ENCODE assay signal across 16 cellular contexts in genomic region chr11:14445542-14446530, GRCh38. TPM values are rescaled to one million over a fixed set of nuclear protein-coding genes. Genes with fewer than 3 reads are reported as not detected.
DNase-seq lines count a peak whose midpoint lies in the region; ATAC-seq and TF ChIP-seq lines count a peak whose summit lies in the region.
"Had no signal": no experiment of that assay in that cellular context is flagged by ENCODE, and none has a peak within 500 bp of the region (broad histone marks: within the 10 kb centered on the region; RNA-seq: fewer than 3 reads in every experiment).

No MANE protein-coding gene starts in this region.

- H3K9me3 Mint-ChIP-seq in activated naive CD8-positive, alpha-beta T cell treated with anti-CD3 and anti-CD28 coated beads, Interleukin-2, amount 50 U/mL, for 24 hours = no peaks in the 10 kb centered on the region
- H3K9me3 Mint-ChIP-seq: activated B cell treated with CpG ODN at 0.5 μM for 24 hours; activated T-cell treated with anti-CD3 and anti-CD28 coated beads, Interleukin-2, amount 50 U/mL, for 4 hours had no signal

- H2AK5ac ChIP-seq in IMR-90 (ENCODE audit: low read depth, low read length) = 0 out of 2 replicates have a peak overlapping the region, but pooled peaks have one; percentile 48

- peak overlapping the region; percentile 21; the same call in 1 of the 2 replicates for H3K23ac ChIP-seq in IMR-90 (ENCODE audit: low read depth, low read length)

- no peak for TF ChIP-seq POLR2A in IMR-90 (IDR thresholded peaks at IDR 0.05; ENCODE audit: low read depth, low read length)

- peak overlapping the region; percentile 48; the same call in 1 of the 2 replicates for H3K9ac ChIP-seq in IMR-90 (ENCODE audit: low read depth, low read length)

- H3K27me3 ChIP-seq in IMR-90 (ENCODE audit: control insufficient read depth, insufficient read depth, low read length) (no peaks in the 10 kb centered on the region), tibial artery (no peaks in the 10 kb centered on the region), lower lobe of right lung (ENCODE audit: low read depth) (no peaks in the 10 kb centered on the region)
- H3K27me3 ChIP-seq: tibial nerve had no signal

- BruUV-seq in IMR-90 (replicated peaks; lab: Mats Ljungman, UMichigan) = no TSS peak

- H3K4me2 ChIP-seq in IMR-90 (ENCODE audit: low read depth, low read length) = peak overlapping the region; percentile 66; the same call in 1 of the 2 replicates

- no peak overlapping the region for H3K4me3 Mint-ChIP-seq in activated naive CD8-positive, alpha-beta T cell treated with anti-CD3 and anti-CD28 coated beads, Interleukin-2, amount 50 U/mL, for 24 hours
- H3K4me3 Mint-ChIP-seq: activated B cell treated with CpG ODN at 0.5 μM for 24 hours; activated T-cell treated with anti-CD3 and anti-CD28 coated beads, Interleukin-2, amount 50 U/mL, for 4 hours had no signal

- CTCF ChIA-PET in IMR-90 (lab: Yijun Ruan, JAX) = interaction anchor here (0.6 to 1.5 kb wide), 3 partner anchors 9 to 145 kb away, joined by 3 to 6 read pairs (median 4); no protein-coding TSS in a partner anchor

- H3K4me3 ChIP-seq in IMR-90 (ENCODE audit: insufficient read depth, low read depth, low read length) (no peak overlapping the region), tibial artery (no peak overlapping the region), lower lobe of right lung (no peak overlapping the region)
- H3K4me3 ChIP-seq: tibial nerve had no signal

- POLR2A ChIA-PET in IMR-90 (lab: Charles Lee; ENCODE audit: unreplicated experiment) = interaction anchor here (0.5 kb wide), 1 partner anchor 9 kb away, joined by 4 read pairs; no protein-coding TSS in a partner anchor

- H3K27me3 Mint-ChIP-seq in activated naive CD8-positive, alpha-beta T cell treated with anti-CD3 and anti-CD28 coated beads, Interleukin-2, amount 50 U/mL, for 24 hours = no peaks in the 10 kb centered on the region
- H3K27me3 Mint-ChIP-seq: activated B cell treated with CpG ODN at 0.5 μM for 24 hours had no signal

- H3K36me3 ChIP-seq in IMR-90 (ENCODE audit: control insufficient read depth, insufficient read depth, low read length) = no peaks in the 10 kb centered on the region
- H3K36me3 ChIP-seq in tibial artery = peaks cover 0 to 2% (median under 1%) of the 10 kb centered on the region in 3 donors
- no peaks in the 10 kb centered on the region for H3K36me3 ChIP-seq in lower lobe of right lung

- WGBS in IMR-90 (ENCODE audit: extremely low coverage in 2 of 2, insufficient read length in 1 of 2), 2 experiments = no CpG with 5 or more reads among the region's 2 CpGs

- H3K9me3 ChIP-seq in IMR-90 (ENCODE audit: control insufficient read depth, insufficient read depth, low read length) (no peaks in the 10 kb centered on the region), tibial artery (no peaks in the 10 kb centered on the region), lower lobe of right lung (no peaks in the 10 kb centered on the region)
- H3K9me3 ChIP-seq: Caco-2, tibial nerve had no signal

- no peak overlapping the region for H3K56ac ChIP-seq in IMR-90 (ENCODE audit: extremely low read depth, insufficient read depth, low read length)

- peak overlapping the region; percentile 66 for H2BK120ac ChIP-seq in IMR-90 (ENCODE audit: low read depth, low read length)

- peaks cover 4% of the 10 kb centered on the region for H3K9me1 ChIP-seq in IMR-90 (ENCODE audit: insufficient read depth, low read length)

- intact Hi-C loops in IMR-90 (cut with micrococcal nuclease) (no loop called here), tibial artery (cut with DNase I; ENCODE audit: low total_unique reads) (no loop called here), lower lobe of right lung (cut with DNase I) (no loop called here)

- no peak overlapping the region; the same call in 1 of the 2 replicates for H3K27ac ChIP-seq in IMR-90 (ENCODE audit: insufficient read depth, low read length)
- no peak overlapping the region for H3K27ac ChIP-seq in tibial artery
- no peak overlapping the region for H3K27ac ChIP-seq in lower lobe of right lung
- H3K27ac ChIP-seq: tibial nerve had no signal

- H3K4me1 Mint-ChIP-seq in activated naive CD8-positive, alpha-beta T cell treated with anti-CD3 and anti-CD28 coated beads, Interleukin-2, amount 50 U/mL, for 24 hours = peaks cover 51% of the 10 kb centered on the region

- no peak for TF ChIP-seq RAD21 in IMR-90 (IDR thresholded peaks at IDR 0.05; ENCODE audit: low read length)

- TF ChIP-seq CTCF in IMR-90 (conservative IDR thresholded peaks at IDR 0.05; ENCODE audit: low read depth, low read length) (no peak), tibial artery (IDR thresholded peaks at IDR 0.05) (no peak), lower lobe of right lung (IDR thresholded peaks at IDR 0.05) (no peak)

- peak overlapping the region; percentile 48; the same call in 1 of the 2 replicates for H3K18ac ChIP-seq in IMR-90 (ENCODE audit: low read depth, low read length)

- no peak overlapping the region for H2AFZ ChIP-seq in IMR-90 (replicated peaks; ENCODE audit: low read length, poor library complexity)

- H2BK5ac ChIP-seq in IMR-90 (ENCODE audit: low read depth, low read length, poor library complexity, severe bottlenecking) = peak overlapping the region; percentile 90

- H3K79me1 ChIP-seq in IMR-90 (ENCODE audit: low read depth in 1 of 2, low read length in 2 of 2) = no peaks in the 10 kb centered on the region

- H3K27ac Mint-ChIP-seq in activated naive CD8-positive, alpha-beta T cell treated with anti-CD3 and anti-CD28 coated beads, Interleukin-2, amount 50 U/mL, for 24 hours = peak overlapping the region; percentile 80
- H3K27ac Mint-ChIP-seq: activated B cell treated with CpG ODN at 0.5 μM for 24 hours had no signal

- no peaks in the 10 kb centered on the region for H4K20me1 ChIP-seq in IMR-90 (ENCODE audit: insufficient read depth, low read length)

- peak overlapping the region; percentile 31; the same call in 2 of the 3 replicates for H2BK15ac ChIP-seq in IMR-90 (ENCODE audit: low read depth, low read length)

- peak overlapping the region; percentile 68 for H3K4ac ChIP-seq in IMR-90 (ENCODE audit: low read depth, low read length)

- H3K4me1 ChIP-seq in IMR-90 (ENCODE audit: control insufficient read depth, insufficient read depth, low read length) (peaks cover 3% of the 10 kb centered on the region), tibial artery (peaks cover 0 to 13% (median 4%) of the 10 kb centered on the region in 4 donors), lower lobe of right lung (peaks cover 12% of the 10 kb centered on the region)
- H3K4me1 ChIP-seq: Caco-2 had no signal

- H2BK20ac ChIP-seq in IMR-90 (ENCODE audit: low read depth, low read length) = peak overlapping the region; percentile 66; the same call in 1 of the 2 replicates

- no peaks in the 10 kb centered on the region for H3K36me3 Mint-ChIP-seq in activated naive CD8-positive, alpha-beta T cell treated with anti-CD3 and anti-CD28 coated beads, Interleukin-2, amount 50 U/mL, for 24 hours (ENCODE audit: low read depth)

- peak overlapping the region; percentile 17 for H2AK9ac ChIP-seq in IMR-90 (replicated peaks; ENCODE audit: low read depth, low read length, poor library complexity)

- H3K14ac ChIP-seq in IMR-90 (replicated peaks; ENCODE audit: low read depth, low read length) = peak overlapping the region; percentile 77; the same call in 1 of the 2 replicates

- H4K5ac ChIP-seq in IMR-90 (ENCODE audit: low read depth, low read length) = no peak overlapping the region

- peak overlapping the region; percentile 13 to 71; a peak in 3 of 4 replicates for H4K8ac ChIP-seq in IMR-90 (ENCODE audit: low read depth in 2 of 2, low read length in 2 of 2)

- dilution Hi-C loops in IMR-90 (cut with HindIII; ENCODE audit: low sequenced_read_pairs, unreplicated experiment) = no loop called here

- in situ Hi-C loops in IMR-90 (cut with MboI; ENCODE audit: low sequenced_read_pairs) = no loop called here

- H4K91ac ChIP-seq in IMR-90 (ENCODE audit: insufficient read depth, low read depth, low read length) = peak overlapping the region; percentile 36

- peak; percentile 54 for DNase-seq in Daoy (ENCODE audit: low read depth)
- DNase-seq in IMR-90 = peak; percentile 52
- DNase-seq in activated naive CD8-positive, alpha-beta T cell treated with anti-CD3 and anti-CD28 coated beads, Interleukin-2, amount 50 U/mL, for 24 hours = no peak
- DNase-seq in lung microvascular endothelial cell (ENCODE audit: low read depth in 2 of 2) = peak; percentile 53 to 76
- no peak for DNase-seq in GDM1 (lab: John Stamatoyannopoulos, UW)
- DNase-seq in tibial artery = no peak
- no peak for DNase-seq in lower lobe of right lung
- DNase-seq: activated B cell treated with CpG ODN at 0.5 μM for 24 hours; activated T-cell treated with anti-CD3 and anti-CD28 coated beads, Interleukin-2, amount 50 U/mL, for 4 hours; Caco-2; hippocampal formation; NCI-H82; occipital lobe; stimulated activated CD4-positive, alpha-beta T cell treated with anti-CD3 and anti-CD28 coated beads, Interleukin-15, amount 100 ng/mL, for 24 hours had no signal

- ATAC-seq in IMR-90 (ENCODE audit: low read depth) (peak; percentile 34), GM18517 (IDR thresholded peaks at IDR 0.05; ENCODE audit: unreplicated experiment) (no peak), lower lobe of right lung (no peak)
- no peak for ATAC-seq in activated naive CD8-positive, alpha-beta T cell treated with anti-CD3 and anti-CD28 coated beads, Interleukin-2, amount 50 U/mL, for 24 hours
- ATAC-seq: activated T-cell treated with anti-CD3 and anti-CD28 coated beads, Interleukin-2, amount 50 U/mL, for 4 hours had no signal

TF ChIP-seq in IMR-90, 13 proteins besides CTCF, POLR2A, EP300 and RAD21 (continues in another document):
- TF ChIP-seq BHLHE40 (IDR thresholded peaks at IDR 0.05; ENCODE audit: low read depth, low read length) = no peak
- TF ChIP-seq USF2 (IDR thresholded peaks at IDR 0.05; ENCODE audit: low read depth, low read length) = no peak
- TF ChIP-seq NFE2L2 (IDR thresholded peaks at IDR 0.05; ENCODE audit: low read depth, low read length) = no peak
- no peak for TF ChIP-seq CEBPB (IDR thresholded peaks at IDR 0.05; ENCODE audit: low read depth, low read length)
- no peak for TF ChIP-seq RCOR1 (IDR thresholded peaks at IDR 0.05; ENCODE audit: insufficient replicate concordance, low read length)
- no peak for TF ChIP-seq MAFK (IDR thresholded peaks at IDR 0.05; ENCODE audit: low read depth, low read length)

RNA-seq across cellular contexts. Expression of gene COPB1, which starts 53.8 kb away (rescaled TPM):
- 224 and 254 TPM in 2 replicates for total RNA-seq in Daoy (2014; rRNA removed; shearing (Covaris generic))
- 341 and 415 TPM in 2 replicates for total RNA-seq in IMR-90 (2012; rRNA removed)
- 126 and 136 TPM in 2 replicates for polyA plus RNA-seq in IMR-90 (2012; rRNA removed)
- polyA plus RNA-seq in IMR-90 (2012; cell fraction: cytosol; rRNA removed) = 32.5 and 32.9 TPM in 2 replicates
- polyA plus RNA-seq in IMR-90 (2012; cell fraction: nucleus; rRNA removed; ENCODE audit: low replicate concordance) = 17.1 and 140 TPM in 2 replicates
- 165 and 190 TPM in 2 replicates for total RNA-seq in lung microvascular endothelial cell
- total RNA-seq in lower lobe of right lung = 87.8 TPM

Comparison
In these comparisons a context has a peak if more than half of its experiments do, and no peak if none do; other contexts are left out.
1. DNase-seq: peak in Daoy (single experiment), IMR-90 (single experiment) and lung microvascular endothelial cell (2 of 2); none in activated naive CD8-positive, alpha-beta T cell treated with anti-CD3 and anti-CD28 coated beads, Interleukin-2, amount 50 U/mL, for 24 hours (single experiment), GDM1 (single experiment), tibial artery (0 of 2) and lower lobe of right lung (single experiment).